Comparison of ENCODE assay signal across 8 cellular contexts in genomic region chr12:66301944-66302826, GRCh38. TPM values are rescaled to one million over a fixed set of nuclear protein-coding genes. Genes with fewer than 3 reads are reported as not detected.
DNase-seq lines count a peak whose midpoint lies in the region; ATAC-seq and TF ChIP-seq lines count a peak whose summit lies in the region.

Gene HELB, plus strand, starts transcription at chr12:66302493. Its CDS starts 111 bp downstream, at chr12:66302604.

- TF ChIP-seq CTCF in left lung (IDR thresholded peaks at IDR 0.05) = no peak

- peaks cover 13% of the 10 kb centered on the region for H3K36me3 ChIP-seq in CD4-positive, CD25-positive, alpha-beta regulatory T cell (ENCODE audit: control insufficient read depth, insufficient read depth, low read length)
- no peaks in the 10 kb centered on the region for H3K36me3 ChIP-seq in left lung

- no peaks in the 10 kb centered on the region for H3K27me3 Mint-ChIP-seq in CD4-positive, CD25-positive, alpha-beta regulatory T cell

- H3K36me3 Mint-ChIP-seq in CD4-positive, CD25-positive, alpha-beta regulatory T cell = peaks cover 27% of the 10 kb centered on the region

- no peaks in the 10 kb centered on the region for H3K27me3 ChIP-seq in CD4-positive, CD25-positive, alpha-beta regulatory T cell (ENCODE audit: control insufficient read depth, insufficient read depth, low read length)
- H3K27me3 ChIP-seq in left lung = no peaks in the 10 kb centered on the region

- peak within 1 kb of the TSS; percentile 98 for H3K4me3 ChIP-seq in CD4-positive, CD25-positive, alpha-beta regulatory T cell (ENCODE audit: low read depth, low read length)
- H3K4me3 ChIP-seq in left lung = peak within 1 kb of the TSS; percentile 50 to 73

- intact Hi-C loops in left lung (cut with DNase I) = no loop called here

- peak within 1 kb of the TSS; percentile 96 to 100 (median 98) for H3K27ac Mint-ChIP-seq in CD4-positive, CD25-positive, alpha-beta regulatory T cell

- peak; percentile 82 to 84 for ATAC-seq in CD4-positive, CD25-positive, alpha-beta regulatory T cell (ENCODE audit: low read depth in 2 of 2)
- ATAC-seq in GM19438 (IDR thresholded peaks at IDR 0.05; ENCODE audit: low read depth, unreplicated experiment) = peak; percentile 87
- peak; percentile 95 for ATAC-seq in HG03571 (IDR thresholded peaks at IDR 0.05; ENCODE audit: unreplicated experiment)
- ATAC-seq in left lung = peak; percentile 100

- peaks cover 42% of the 10 kb centered on the region for H3K4me1 ChIP-seq in CD4-positive, CD25-positive, alpha-beta regulatory T cell (ENCODE audit: control insufficient read depth, insufficient read depth, low read length, poor library complexity, severe bottlenecking)
- peaks cover 0 to 25% of the 10 kb centered on the region in 2 donors for H3K4me1 ChIP-seq in left lung

- peak; percentile 81 to 97 (median 95) for DNase-seq in CD4-positive, CD25-positive, alpha-beta regulatory T cell
- DNase-seq in NCI-H774 (lab: John Stamatoyannopoulos, UW) = peak; percentile 98
- DNase-seq in activated CD4-positive, alpha-beta T cell treated with anti-CD3 and anti-CD28 coated beads, Interleukin-2, amount 50 U/mL, for 24 hours (ENCODE audit: low read depth in 1 of 2, low spot score in 1 of 2) = peak; percentile 94 to 97
- DNase-seq in dermis blood vessel endothelial cell = peak; percentile 95
- peak; percentile 99 for DNase-seq in left lung
- peak; percentile 97 for DNase-seq in stimulated activated CD4-positive, alpha-beta T cell treated with anti-CD3 and anti-CD28 coated beads, Interleukin-2, amount 100 ng/mL, for 4 hours (ENCODE audit: low read depth)

- H3K9me3 Mint-ChIP-seq in CD4-positive, CD25-positive, alpha-beta regulatory T cell = peaks cover 0 to 1% (median 0%) of the 10 kb centered on the region in 7 donors

- H3K4me3 Mint-ChIP-seq in CD4-positive, CD25-positive, alpha-beta regulatory T cell = peak within 1 kb of the TSS; percentile 97 to 99 (median 98)

- H3K4me1 Mint-ChIP-seq in CD4-positive, CD25-positive, alpha-beta regulatory T cell = peaks cover 30 to 47% (median 41%) of the 10 kb centered on the region in 4 donors

- H3K9me3 ChIP-seq in CD4-positive, CD25-positive, alpha-beta regulatory T cell (ENCODE audit: control insufficient read depth in 2 of 2, low read length in 2 of 2) = no peaks in the 10 kb centered on the region
- no peaks in the 10 kb centered on the region for H3K9me3 ChIP-seq in left lung

- peak within 1 kb of the TSS; percentile 91 for H3K27ac ChIP-seq in CD4-positive, CD25-positive, alpha-beta regulatory T cell (ENCODE audit: insufficient read depth, low read length, poor library complexity, severe bottlenecking)
- peak within 1 kb of the TSS; percentile 69 to 80 for H3K27ac ChIP-seq in left lung

RNA-seq across cellular contexts. Expression of gene HELB, which starts in this region (rescaled TPM):
- total RNA-seq in CD4-positive, CD25-positive, alpha-beta regulatory T cell = 85.5 TPM
- 10 to 100 TPM; 21.8 to 30.2 (median 24.5) TPM for polyA plus RNA-seq in CD4-positive, CD25-positive, alpha-beta regulatory T cell
- total RNA-seq in dermis blood vessel endothelial cell (4.1 and 4.4 TPM in 2 replicates), left lung (1 to 10 TPM; 3.8 to 6.4 TPM)

Comparison
In these comparisons a context has a peak if more than half of its experiments do, and no peak if none do; other contexts are left out.
1. Peak in every context shown above with its lines: DNase-seq, ATAC-seq, H3K4me3 ChIP-seq and H3K27ac ChIP-seq.
2. RNA of gene HELB (total RNA-seq): 85.5 TPM in CD4-positive, CD25-positive, alpha-beta regulatory T cell (single experiment); 3.8 to 6.4 TPM in left lung and 4.1 to 4.4 TPM in dermis blood vessel endothelial cell; every median in the first group is over 10 times any median in the second.